Comparison of ENCODE assay signal across 18 cellular contexts in the genomic region with DNA sequence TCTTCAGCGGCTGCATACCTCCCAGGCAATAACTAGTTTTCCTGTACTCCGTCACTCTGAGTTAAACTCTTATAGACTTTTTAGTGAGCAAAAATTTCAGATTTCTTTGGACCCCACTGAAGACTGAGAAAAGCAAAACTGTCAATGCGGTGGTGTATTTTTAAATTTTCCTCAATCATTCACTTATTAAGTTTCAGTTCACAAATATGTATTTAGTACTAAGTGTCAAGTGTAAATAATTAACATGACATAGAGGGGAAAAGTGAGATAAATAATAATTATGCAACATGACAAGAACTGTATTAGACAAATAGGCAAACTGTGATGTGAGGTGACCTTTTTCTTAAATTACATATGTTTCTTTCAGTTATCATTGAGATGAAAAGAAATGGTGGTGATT.
DNase-seq lines count a peak whose midpoint lies in the region; ATAC-seq and TF ChIP-seq lines count a peak whose summit lies in the region.
"Had no signal": no experiment of that assay in that cellular context is flagged by ENCODE, and none has a peak within 500 bp of the region (broad histone marks: within the 10 kb centered on the region; RNA-seq: fewer than 3 reads in every experiment).

No MANE protein-coding gene starts in this region.

- H3K9me3 ChIP-seq in spleen: peaks cover 0 to 9% (median 2%) of the 10 kb centered on the region in 8 donors
- H3K9me3 ChIP-seq: adrenal gland had no signal

- TF ChIP-seq POLR2A in spleen (IDR thresholded peaks at IDR 0.05) (no peak), erythroblast (IDR thresholded peaks at IDR 0.05; ENCODE audit: low read length) (no peak)

- 86 to 92% (median 90%) methylated on average over 3 of the region's 3 CpGs for WGBS in spleen, 5 donors

- H3K36me3 ChIP-seq in spleen: no peaks in the 10 kb centered on the region
- H3K36me3 ChIP-seq: adrenal gland, breast epithelium had no signal

- TF ChIP-seq CTCF in spleen (IDR thresholded peaks at IDR 0.05 in 8 of 11, conservative IDR thresholded peaks at IDR 0.05 in 3 of 11): no peak

- DNase-seq in spleen: no peak
- no peak for DNase-seq in erythroblast (lab: John Stamatoyannopoulos, UW)
- DNase-seq in islet precursor cell: no peak
- no peak for DNase-seq in activated T-cell treated with anti-CD3 and anti-CD28 coated beads for 4 hours
- DNase-seq: activated CD4-positive, alpha-beta T cell treated with anti-CD3 and anti-CD28 coated beads, Interleukin-2, amount 10 ng/mL, durations not matched to agents 24 days and 14 days; activated effector memory CD4-positive, alpha-beta T cell treated with Interleukin-2 at 50 U/mL for 16 hours; adrenal gland; C1 segment of cervical spinal cord; head of caudate nucleus; NCI-H1105 treated with DMSO at 0.1 percent for 48 hours; NCI-H526 had no signal

- peak; percentile 56 for ATAC-seq in GM18517 (IDR thresholded peaks at IDR 0.05; ENCODE audit: unreplicated experiment)
- ATAC-seq in GM19467 (IDR thresholded peaks at IDR 0.05; ENCODE audit: unreplicated experiment): peak; percentile 59
- peak; percentile 63 for ATAC-seq in HG02840 (IDR thresholded peaks at IDR 0.05; ENCODE audit: low FRiP score, unreplicated experiment)
- ATAC-seq in HG03354 (IDR thresholded peaks at IDR 0.05; ENCODE audit: poor library complexity, severe bottlenecking, unreplicated experiment): peak; percentile 80
- ATAC-seq: Right ventricle myocardium inferior had no signal

- H3K4me3 ChIP-seq in spleen: no peak overlapping the region
- H3K4me3 ChIP-seq: adrenal gland, breast epithelium, coronary artery had no signal

- intact Hi-C loops in spleen (cut with DNase I; ENCODE audit: low total_unique reads): loop anchor here (10.0 kb wide), 1 partner anchor 292 kb away; a partner anchor contains a TSS

- no peaks in the 10 kb centered on the region for H3K27me3 ChIP-seq in spleen (replicated peaks in 1 of 7)
- H3K27me3 ChIP-seq: breast epithelium had no signal

- no peaks in the 10 kb centered on the region for H3K4me1 ChIP-seq in spleen
- H3K4me1 ChIP-seq: adrenal gland, breast epithelium had no signal

- H3K27ac ChIP-seq in spleen: no peak overlapping the region
- H3K27ac ChIP-seq: adrenal gland, breast epithelium, coronary artery had no signal
